14 cellular contexts compared by ENCODE assay signal in the genomic region with DNA sequence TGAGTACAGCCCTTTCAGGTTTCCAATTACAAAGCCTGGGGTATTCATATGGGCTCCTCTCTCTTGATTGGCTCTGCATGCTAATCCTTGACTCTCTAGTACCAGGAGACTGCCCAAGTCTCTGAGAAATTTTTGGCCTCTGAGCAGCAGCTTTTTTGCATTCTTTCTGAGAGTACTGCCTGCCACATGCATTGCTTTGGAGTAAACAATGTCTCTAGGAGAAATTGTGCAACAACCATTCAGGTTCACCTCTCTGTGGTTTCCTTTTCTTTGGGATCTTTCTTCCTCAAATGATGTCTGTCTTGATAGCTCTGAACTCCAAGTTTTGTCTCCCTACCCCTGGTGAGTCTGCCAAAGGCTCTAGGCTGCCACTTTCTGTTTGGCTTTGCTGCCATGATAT.
DNase-seq lines count a peak whose midpoint lies in the region; TF ChIP-seq lines count a peak whose summit lies in the region.
"Had no signal": no experiment of that assay in that cellular context is flagged by ENCODE, and none has a peak within 500 bp of the region (broad histone marks: within the 10 kb centered on the region; RNA-seq: fewer than 3 reads in every experiment).

No MANE protein-coding gene starts in this region.

- in situ Hi-C loops in mammary epithelial cell (cut with MboI; ENCODE audit: low sequenced_read_pairs in 2 of 2), result no loop called here

- DNase-seq in AG08396 (ENCODE audit: low spot score), result peak; percentile 33
- DNase-seq in HT1080 (ENCODE audit: low read depth), result peak; percentile 21
- peak; percentile 81 for DNase-seq in mammary epithelial cell
- DNase-seq in iPS-NIHi11 (ENCODE audit: low spot score), result peak; percentile 18
- no peak for DNase-seq in activated T-cell treated with anti-CD3 and anti-CD28 coated beads for 4 hours
- no peak for DNase-seq in GM19240 (ENCODE audit: insufficient read length, low spot score)
- no peak for DNase-seq in T-helper 9 cell
- no peak for DNase-seq in central memory CD4-positive, alpha-beta T cell
- DNase-seq: NCI-H1694; NK-92 treated with Interleukin-12 subunit alpha and Interleukin-12 subunit beta, amount 100 ng/mL, for 24 hours; psoas muscle; stimulated activated CD4-positive, alpha-beta T cell treated with anti-CD3 and anti-CD28 coated beads, Interleukin-4, amount 100 ng/mL, for 1 hour; stimulated activated naive B cell treated with anti-CD40 and anti-IgM and Interleukin-4, amounts not matched to agents 10 μg/mL and 1 μg/mL and 100 μg/mL, for 72 hours had no signal

- no peak overlapping the region for H3K4me3 ChIP-seq in mammary epithelial cell (replicated peaks in 1 of 3; ENCODE audit: insufficient read depth in 1 of 3, low read depth in 2 of 3, low read length in 3 of 3)
- H3K4me3 ChIP-seq: psoas muscle had no signal

- CTCF ChIA-PET in mammary epithelial cell (lab: Charles Lee; ENCODE audit: low non-redundant PET), result interaction anchor here (0.6 kb wide), 1 partner anchor 66 kb away, joined by 4 read pairs; no protein-coding TSS in a partner anchor

- no peak overlapping the region for H3K9ac ChIP-seq in mammary epithelial cell (ENCODE audit: insufficient read depth, low read length)

- H3K27me3 ChIP-seq in mammary epithelial cell (ENCODE audit: insufficient read depth, low read length), result no peaks in the 10 kb centered on the region

- no TSS peak for BruUV-seq in mammary epithelial cell (replicated peaks; lab: Mats Ljungman, UMichigan)

- no peaks in the 10 kb centered on the region for H3K36me3 ChIP-seq in mammary epithelial cell (ENCODE audit: insufficient read depth, low read length)

- TF ChIP-seq CTCF in mammary epithelial cell (conservative IDR thresholded peaks at IDR 0.05 in 1 of 2, IDR thresholded peaks at IDR 0.05 in 1 of 2; ENCODE audit: extremely low read depth in 1 of 2, insufficient read depth in 1 of 2, low read depth in 1 of 2, low read length in 2 of 2), result no peak

- H3K79me2 ChIP-seq in mammary epithelial cell (ENCODE audit: insufficient read depth, low read length), result no peaks in the 10 kb centered on the region

- H3K4me2 ChIP-seq in mammary epithelial cell (ENCODE audit: insufficient read depth, low read depth, low read length), result peak overlapping the region; percentile 39

- dilution Hi-C loops in mammary epithelial cell (cut with HindIII; ENCODE audit: low sequenced_read_pairs), result no loop called here

- peaks cover 28% of the 10 kb centered on the region for H3K4me1 ChIP-seq in mammary epithelial cell (ENCODE audit: insufficient read depth, low read length)
- H3K4me1 ChIP-seq: psoas muscle had no signal

- H3K27ac ChIP-seq in mammary epithelial cell (ENCODE audit: insufficient read depth, low read depth, low read length), result no peak overlapping the region
- H3K27ac ChIP-seq: psoas muscle, VCaP had no signal

- no peaks in the 10 kb centered on the region for H4K20me1 ChIP-seq in mammary epithelial cell (ENCODE audit: insufficient read depth, low read length)

- peak overlapping the region; percentile 70 for H2AFZ ChIP-seq in mammary epithelial cell (ENCODE audit: low read depth, low read length)

- intact Hi-C loops in mammary epithelial cell (cut with micrococcal nuclease), result loop anchor here (5.0 kb wide), 2 partner anchors 112 to 433 kb away; no protein-coding TSS in a partner anchor

- H3K9me3 ChIP-seq in mammary epithelial cell (replicated peaks; ENCODE audit: insufficient read depth, low read length), result no peaks in the 10 kb centered on the region
- H3K9me3 ChIP-seq: psoas muscle had no signal

Comparison
In these comparisons a context has a peak if more than half of its experiments do, and no peak if none do; other contexts are left out.
1. DNase-seq: peak in AG08396 (single experiment), HT1080 (single experiment), mammary epithelial cell (single experiment) and iPS-NIHi11 (single experiment); none in activated T-cell treated with anti-CD3 and anti-CD28 coated beads for 4 hours (single experiment), GM19240 (single experiment), T-helper 9 cell (single experiment) and central memory CD4-positive, alpha-beta T cell (single experiment).